In the genomic region with DNA sequence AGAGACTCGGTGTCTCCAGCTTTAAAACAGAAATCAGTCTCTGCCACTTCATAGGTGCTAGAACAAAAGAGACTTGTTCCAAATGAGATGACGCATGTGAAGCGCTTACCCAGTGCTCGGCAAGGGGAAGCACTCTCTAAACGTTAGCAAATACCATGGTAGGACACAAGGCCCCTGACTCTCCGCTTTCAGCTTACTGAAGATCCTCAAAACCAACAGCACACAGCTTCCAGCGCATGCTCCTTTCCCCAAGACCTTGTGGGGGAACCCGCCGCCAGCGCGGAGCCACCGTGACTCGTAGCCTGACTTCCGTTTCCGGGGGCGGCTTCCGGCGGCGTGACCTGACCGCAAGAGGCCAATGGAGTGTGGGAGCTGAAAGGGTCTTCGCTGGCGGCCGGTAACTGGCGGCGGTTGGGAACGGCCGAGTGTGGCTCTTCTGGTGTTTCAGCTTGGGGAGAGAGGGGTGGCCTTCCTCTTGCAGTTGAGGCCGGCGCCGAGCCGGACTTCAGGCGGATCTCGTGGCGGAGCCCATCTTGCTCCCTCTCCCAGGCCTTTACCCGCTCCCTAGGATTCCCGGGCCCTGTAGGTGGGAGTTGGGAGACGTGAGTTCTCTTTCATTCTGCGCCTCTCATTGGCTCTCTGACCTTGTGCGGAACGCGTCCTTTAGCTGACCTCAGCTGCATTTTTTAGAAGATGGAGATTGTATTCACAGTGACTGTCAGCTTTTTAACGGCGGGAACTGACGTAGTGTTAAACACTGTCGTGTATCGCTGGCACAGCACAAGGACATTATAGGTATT, we compare ENCODE assay signal across 1 cellular context.
A peak's percentile ranks its signal among the peaks of the same experiment; 100 is the strongest.
TF ChIP-seq lines count a peak whose summit lies in the region.

A gene with protein sequence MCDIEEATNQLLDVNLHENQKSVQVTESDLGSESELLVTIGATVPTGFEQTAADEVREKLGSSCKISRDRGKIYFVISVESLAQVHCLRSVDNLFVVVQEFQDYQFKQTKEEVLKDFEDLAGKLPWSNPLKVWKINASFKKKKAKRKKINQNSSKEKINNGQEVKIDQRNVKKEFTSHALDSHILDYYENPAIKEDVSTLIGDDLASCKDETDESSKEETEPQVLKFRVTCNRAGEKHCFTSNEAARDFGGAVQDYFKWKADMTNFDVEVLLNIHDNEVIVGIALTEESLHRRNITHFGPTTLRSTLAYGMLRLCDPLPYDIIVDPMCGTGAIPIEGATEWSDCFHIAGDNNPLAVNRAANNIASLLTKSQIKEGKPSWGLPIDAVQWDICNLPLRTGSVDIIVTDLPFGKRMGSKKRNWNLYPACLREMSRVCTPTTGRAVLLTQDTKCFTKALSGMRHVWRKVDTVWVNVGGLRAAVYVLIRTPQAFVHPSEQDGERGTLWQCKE (plus strand): TSS at position 324 of the 800 bp plus-strand sequence. CDS start 2,015 bp downstream, outside the sequence.

TF ChIP-seq in K562, 482 proteins besides CTCF, POLR2A, EP300 and RAD21 (continued from another document and continues in another):
- TF ChIP-seq, protein P1, sequence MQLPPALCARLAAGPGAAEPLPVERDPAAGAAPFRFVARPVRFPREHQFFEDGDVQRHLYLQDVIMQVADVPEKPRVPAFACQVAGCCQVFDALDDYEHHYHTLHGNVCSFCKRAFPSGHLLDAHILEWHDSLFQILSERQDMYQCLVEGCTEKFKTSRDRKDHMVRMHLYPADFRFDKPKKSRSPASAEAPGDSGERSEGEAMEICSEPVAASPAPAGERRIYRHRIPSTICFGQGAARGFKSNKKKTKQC (CRISPR knock-in tag; IDR thresholded peaks at IDR 0.05), result peak; percentile 97
- TF ChIP-seq, protein P2, sequence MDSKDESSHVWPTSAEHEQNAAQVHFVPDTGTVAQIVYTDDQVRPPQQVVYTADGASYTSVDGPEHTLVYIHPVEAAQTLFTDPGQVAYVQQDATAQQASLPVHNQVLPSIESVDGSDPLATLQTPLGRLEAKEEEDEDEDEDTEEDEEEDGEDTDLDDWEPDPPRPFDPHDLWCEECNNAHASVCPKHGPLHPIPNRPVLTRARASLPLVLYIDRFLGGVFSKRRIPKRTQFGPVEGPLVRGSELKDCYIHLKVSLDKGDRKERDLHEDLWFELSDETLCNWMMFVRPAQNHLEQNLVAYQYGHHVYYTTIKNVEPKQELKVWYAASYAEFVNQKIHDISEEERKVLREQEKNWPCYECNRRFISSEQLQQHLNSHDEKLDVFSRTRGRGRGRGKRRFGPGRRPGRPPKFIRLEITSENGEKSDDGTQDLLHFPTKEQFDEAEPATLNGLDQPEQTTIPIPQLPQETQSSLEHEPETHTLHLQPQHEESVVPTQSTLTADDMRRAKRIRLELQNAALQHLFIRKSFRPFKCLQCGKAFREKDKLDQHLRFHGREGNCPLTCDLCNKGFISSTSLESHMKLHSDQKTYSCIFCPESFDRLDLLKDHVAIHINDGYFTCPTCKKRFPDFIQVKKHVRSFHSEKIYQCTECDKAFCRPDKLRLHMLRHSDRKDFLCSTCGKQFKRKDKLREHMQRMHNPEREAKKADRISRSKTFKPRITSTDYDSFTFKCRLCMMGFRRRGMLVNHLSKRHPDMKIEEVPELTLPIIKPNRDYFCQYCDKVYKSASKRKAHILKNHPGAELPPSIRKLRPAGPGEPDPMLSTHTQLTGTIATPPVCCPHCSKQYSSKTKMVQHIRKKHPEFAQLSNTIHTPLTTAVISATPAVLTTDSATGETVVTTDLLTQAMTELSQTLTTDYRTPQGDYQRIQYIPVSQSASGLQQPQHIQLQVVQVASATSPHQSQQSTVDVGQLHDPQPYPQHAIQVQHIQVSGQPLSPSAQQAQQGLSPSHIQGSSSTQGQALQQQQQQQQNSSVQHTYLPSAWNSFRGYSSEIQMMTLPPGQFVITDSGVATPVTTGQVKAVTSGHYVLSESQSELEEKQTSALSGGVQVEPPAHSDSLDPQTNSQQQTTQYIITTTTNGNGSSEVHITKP (IDR thresholded peaks at IDR 0.05; ENCODE audit: partially characterized antibody), result peak; percentile 78
- TF ChIP-seq, protein P3, sequence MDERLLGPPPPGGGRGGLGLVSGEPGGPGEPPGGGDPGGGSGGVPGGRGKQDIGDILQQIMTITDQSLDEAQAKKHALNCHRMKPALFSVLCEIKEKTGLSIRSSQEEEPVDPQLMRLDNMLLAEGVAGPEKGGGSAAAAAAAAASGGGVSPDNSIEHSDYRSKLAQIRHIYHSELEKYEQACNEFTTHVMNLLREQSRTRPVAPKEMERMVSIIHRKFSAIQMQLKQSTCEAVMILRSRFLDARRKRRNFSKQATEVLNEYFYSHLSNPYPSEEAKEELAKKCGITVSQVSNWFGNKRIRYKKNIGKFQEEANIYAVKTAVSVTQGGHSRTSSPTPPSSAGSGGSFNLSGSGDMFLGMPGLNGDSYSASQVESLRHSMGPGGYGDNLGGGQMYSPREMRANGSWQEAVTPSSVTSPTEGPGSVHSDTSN (CRISPR knock-in tag; IDR thresholded peaks at IDR 0.05; ENCODE audit: low read depth), result no peak
- TF ChIP-seq, protein P3 (tag; conservative IDR thresholded peaks at IDR 0.05; ENCODE audit: low read depth), result no peak; the same call in 1 of the 2 replicates
- peak; percentile 92 for TF ChIP-seq NR2C2 (CRISPR knock-in tag; IDR thresholded peaks at IDR 0.05)
- peak; percentile 99 for TF ChIP-seq NR2C2 (tag; IDR thresholded peaks at IDR 0.05)
- TF ChIP-seq, protein P4, sequence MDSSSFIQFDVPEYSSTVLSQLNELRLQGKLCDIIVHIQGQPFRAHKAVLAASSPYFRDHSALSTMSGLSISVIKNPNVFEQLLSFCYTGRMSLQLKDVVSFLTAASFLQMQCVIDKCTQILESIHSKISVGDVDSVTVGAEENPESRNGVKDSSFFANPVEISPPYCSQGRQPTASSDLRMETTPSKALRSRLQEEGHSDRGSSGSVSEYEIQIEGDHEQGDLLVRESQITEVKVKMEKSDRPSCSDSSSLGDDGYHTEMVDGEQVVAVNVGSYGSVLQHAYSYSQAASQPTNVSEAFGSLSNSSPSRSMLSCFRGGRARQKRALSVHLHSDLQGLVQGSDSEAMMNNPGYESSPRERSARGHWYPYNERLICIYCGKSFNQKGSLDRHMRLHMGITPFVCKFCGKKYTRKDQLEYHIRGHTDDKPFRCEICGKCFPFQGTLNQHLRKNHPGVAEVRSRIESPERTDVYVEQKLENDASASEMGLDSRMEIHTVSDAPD (CRISPR knock-in tag; IDR thresholded peaks at IDR 0.05), result no peak
- TF ChIP-seq, protein P5, sequence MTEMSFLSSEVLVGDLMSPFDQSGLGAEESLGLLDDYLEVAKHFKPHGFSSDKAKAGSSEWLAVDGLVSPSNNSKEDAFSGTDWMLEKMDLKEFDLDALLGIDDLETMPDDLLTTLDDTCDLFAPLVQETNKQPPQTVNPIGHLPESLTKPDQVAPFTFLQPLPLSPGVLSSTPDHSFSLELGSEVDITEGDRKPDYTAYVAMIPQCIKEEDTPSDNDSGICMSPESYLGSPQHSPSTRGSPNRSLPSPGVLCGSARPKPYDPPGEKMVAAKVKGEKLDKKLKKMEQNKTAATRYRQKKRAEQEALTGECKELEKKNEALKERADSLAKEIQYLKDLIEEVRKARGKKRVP (CRISPR knock-in tag; IDR thresholded peaks at IDR 0.05), result no peak
- no peak for TF ChIP-seq ZFP30 (CRISPR knock-in tag; IDR thresholded peaks at IDR 0.05; ENCODE audit: borderline replicate concordance)
- TF ChIP-seq CHD2 (IDR thresholded peaks at IDR 0.05; ENCODE audit: low read depth, low read length), result peak; percentile 55; the same call in 1 of the 2 replicates
- TF ChIP-seq, protein P6, sequence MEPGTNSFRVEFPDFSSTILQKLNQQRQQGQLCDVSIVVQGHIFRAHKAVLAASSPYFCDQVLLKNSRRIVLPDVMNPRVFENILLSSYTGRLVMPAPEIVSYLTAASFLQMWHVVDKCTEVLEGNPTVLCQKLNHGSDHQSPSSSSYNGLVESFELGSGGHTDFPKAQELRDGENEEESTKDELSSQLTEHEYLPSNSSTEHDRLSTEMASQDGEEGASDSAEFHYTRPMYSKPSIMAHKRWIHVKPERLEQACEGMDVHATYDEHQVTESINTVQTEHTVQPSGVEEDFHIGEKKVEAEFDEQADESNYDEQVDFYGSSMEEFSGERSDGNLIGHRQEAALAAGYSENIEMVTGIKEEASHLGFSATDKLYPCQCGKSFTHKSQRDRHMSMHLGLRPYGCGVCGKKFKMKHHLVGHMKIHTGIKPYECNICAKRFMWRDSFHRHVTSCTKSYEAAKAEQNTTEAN (CRISPR knock-in tag; IDR thresholded peaks at IDR 0.05), result no peak
- peak; percentile 99 for TF ChIP-seq EP400 (IDR thresholded peaks at IDR 0.05)
- no peak for TF ChIP-seq NR2F6 (CRISPR knock-in tag; IDR thresholded peaks at IDR 0.05)
- TF ChIP-seq, protein P7, sequence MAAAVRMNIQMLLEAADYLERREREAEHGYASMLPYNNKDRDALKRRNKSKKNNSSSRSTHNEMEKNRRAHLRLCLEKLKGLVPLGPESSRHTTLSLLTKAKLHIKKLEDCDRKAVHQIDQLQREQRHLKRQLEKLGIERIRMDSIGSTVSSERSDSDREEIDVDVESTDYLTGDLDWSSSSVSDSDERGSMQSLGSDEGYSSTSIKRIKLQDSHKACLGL (CRISPR knock-in tag; IDR thresholded peaks at IDR 0.05; ENCODE audit: borderline replicate concordance, poor library complexity, severe bottlenecking), result peak; percentile 73
- TF ChIP-seq, protein P8, sequence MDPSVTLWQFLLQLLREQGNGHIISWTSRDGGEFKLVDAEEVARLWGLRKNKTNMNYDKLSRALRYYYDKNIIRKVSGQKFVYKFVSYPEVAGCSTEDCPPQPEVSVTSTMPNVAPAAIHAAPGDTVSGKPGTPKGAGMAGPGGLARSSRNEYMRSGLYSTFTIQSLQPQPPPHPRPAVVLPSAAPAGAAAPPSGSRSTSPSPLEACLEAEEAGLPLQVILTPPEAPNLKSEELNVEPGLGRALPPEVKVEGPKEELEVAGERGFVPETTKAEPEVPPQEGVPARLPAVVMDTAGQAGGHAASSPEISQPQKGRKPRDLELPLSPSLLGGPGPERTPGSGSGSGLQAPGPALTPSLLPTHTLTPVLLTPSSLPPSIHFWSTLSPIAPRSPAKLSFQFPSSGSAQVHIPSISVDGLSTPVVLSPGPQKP (CRISPR knock-in tag; IDR thresholded peaks at IDR 0.05), result no peak
- TF ChIP-seq SRSF7 (optimal IDR thresholded peaks at IDR 0.05; ENCODE audit: low read depth, low read length), result no peak
- TF ChIP-seq FOXA1 (IDR thresholded peaks at IDR 0.05; ENCODE audit: borderline replicate concordance), result no peak
- no peak for TF ChIP-seq HNRNPUL1 (IDR thresholded peaks at IDR 0.05; ENCODE audit: low read length)
- TF ChIP-seq TAF1 (IDR thresholded peaks at IDR 0.05; ENCODE audit: control insufficient read depth, extremely low read depth, insufficient read depth, low read length, severe bottlenecking), result peak; percentile 97
- no peak for TF ChIP-seq PHB2 (IDR thresholded peaks at IDR 0.05; ENCODE audit: low read depth)
- no peak for TF ChIP-seq RBM15 (IDR thresholded peaks at IDR 0.05; ENCODE audit: insufficient read depth, low read length)
- peak; percentile 72 to 78; a peak in 3 of 4 replicates for TF ChIP-seq FOXK2 (conservative IDR thresholded peaks at IDR 0.05 in 1 of 2, IDR thresholded peaks at IDR 0.05 in 1 of 2; ENCODE audit: low read depth in 2 of 2)
- TF ChIP-seq MTA3 (IDR thresholded peaks at IDR 0.05; ENCODE audit: borderline replicate concordance), result peak; percentile 86; the same call in 1 of the 2 replicates
- TF ChIP-seq, protein P9, sequence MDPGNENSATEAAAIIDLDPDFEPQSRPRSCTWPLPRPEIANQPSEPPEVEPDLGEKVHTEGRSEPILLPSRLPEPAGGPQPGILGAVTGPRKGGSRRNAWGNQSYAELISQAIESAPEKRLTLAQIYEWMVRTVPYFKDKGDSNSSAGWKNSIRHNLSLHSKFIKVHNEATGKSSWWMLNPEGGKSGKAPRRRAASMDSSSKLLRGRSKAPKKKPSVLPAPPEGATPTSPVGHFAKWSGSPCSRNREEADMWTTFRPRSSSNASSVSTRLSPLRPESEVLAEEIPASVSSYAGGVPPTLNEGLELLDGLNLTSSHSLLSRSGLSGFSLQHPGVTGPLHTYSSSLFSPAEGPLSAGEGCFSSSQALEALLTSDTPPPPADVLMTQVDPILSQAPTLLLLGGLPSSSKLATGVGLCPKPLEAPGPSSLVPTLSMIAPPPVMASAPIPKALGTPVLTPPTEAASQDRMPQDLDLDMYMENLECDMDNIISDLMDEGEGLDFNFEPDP (CRISPR knock-in tag; IDR thresholded peaks at IDR 0.05), result no peak
- TF ChIP-seq DIDO1 (tag; IDR thresholded peaks at IDR 0.05; ENCODE audit: low read depth), result peak; percentile 85
- no peak for TF ChIP-seq ZKSCAN3 (CRISPR knock-in tag; IDR thresholded peaks at IDR 0.05)
- peak; percentile 95 for TF ChIP-seq GTF2E2 (tag; IDR thresholded peaks at IDR 0.05)
- TF ChIP-seq, protein P10, sequence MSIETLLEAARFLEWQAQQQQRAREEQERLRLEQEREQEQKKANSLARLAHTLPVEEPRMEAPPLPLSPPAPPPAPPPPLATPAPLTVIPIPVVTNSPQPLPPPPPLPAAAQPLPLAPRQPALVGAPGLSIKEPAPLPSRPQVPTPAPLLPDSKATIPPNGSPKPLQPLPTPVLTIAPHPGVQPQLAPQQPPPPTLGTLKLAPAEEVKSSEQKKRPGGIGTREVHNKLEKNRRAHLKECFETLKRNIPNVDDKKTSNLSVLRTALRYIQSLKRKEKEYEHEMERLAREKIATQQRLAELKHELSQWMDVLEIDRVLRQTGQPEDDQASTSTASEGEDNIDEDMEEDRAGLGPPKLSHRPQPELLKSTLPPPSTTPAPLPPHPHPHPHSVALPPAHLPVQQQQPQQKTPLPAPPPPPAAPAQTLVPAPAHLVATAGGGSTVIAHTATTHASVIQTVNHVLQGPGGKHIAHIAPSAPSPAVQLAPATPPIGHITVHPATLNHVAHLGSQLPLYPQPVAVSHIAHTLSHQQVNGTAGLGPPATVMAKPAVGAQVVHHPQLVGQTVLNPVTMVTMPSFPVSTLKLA (conservative IDR thresholded peaks at IDR 0.05), result peak; percentile 96 to 98
- no peak for TF ChIP-seq SAFB (IDR thresholded peaks at IDR 0.05; ENCODE audit: borderline replicate concordance, low read depth, low read length)
- no peak for TF ChIP-seq ZNF41 (CRISPR knock-in tag; conservative IDR thresholded peaks at IDR 0.05)
- no peak; the same call in 1 of the 2 replicates for TF ChIP-seq PHTF2 (CRISPR knock-in tag; IDR thresholded peaks at IDR 0.05)
- peak; percentile 78 for TF ChIP-seq FIP1L1 (IDR thresholded peaks at IDR 0.05; ENCODE audit: low read depth, low read length, poor library complexity, severe bottlenecking)
- peak; percentile 81 for TF ChIP-seq HMGN3 (IDR thresholded peaks at IDR 0.05; ENCODE audit: borderline replicate concordance, extremely low read depth, insufficient read length, low read depth, low read length)
- TF ChIP-seq CBFA2T3 (IDR thresholded peaks at IDR 0.05), result 0 out of 2 replicates have a peak, but pooled peaks have one; percentile 28
- TF ChIP-seq ZNF695 (CRISPR knock-in tag; IDR thresholded peaks at IDR 0.05), result no peak
